ENCODE assay signal across 22 cellular contexts in genomic region chr18:10340821-10341220, GRCh38.
DNase-seq lines count a peak whose midpoint lies in the region; ATAC-seq and TF ChIP-seq lines count a peak whose summit lies in the region.
"Had no signal": no experiment of that assay in that cellular context is flagged by ENCODE, and none has a peak within 500 bp of the region (broad histone marks: within the 10 kb centered on the region; RNA-seq: fewer than 3 reads in every experiment).

No MANE protein-coding gene starts in this region.

- peak; percentile 18 for ATAC-seq in stimulated activated naive CD8-positive, alpha-beta T cell treated with anti-CD3 and anti-CD28 coated beads, Interleukin-15, amount 100 ng/mL, for 72 hours
- ATAC-seq in stimulated activated naive CD8-positive, alpha-beta T cell treated with anti-CD3 and anti-CD28 coated beads, Interleukin-15, Interleukin-2, amounts not matched to agents 100 U/mL and 50 U/mL, for 24 hours, result no peak
- ATAC-seq in stimulated activated effector memory CD8-positive, alpha-beta T cell treated with anti-CD3 and anti-CD28 coated beads, Interleukin-12 subunit alpha, Interleukin-12 subunit beta, amount 100 ng/mL, for 72 hours, result peak; percentile 12
- ATAC-seq in effector memory CD8-positive, alpha-beta T cell (replicated peaks), result no peak
- ATAC-seq: A549; CD8-positive, alpha-beta T cell; GM12878 had no signal

- H3K4me1 ChIP-seq in esophagus muscularis mucosa (no peaks in the 10 kb centered on the region), tibial nerve (peaks cover 0 to 20% (median 3%) of the 10 kb centered on the region in 4 donors)
- H3K4me1 ChIP-seq: A549, BE2C, Caco-2 had no signal

- H3K9me3 ChIP-seq in esophagus muscularis mucosa, result no peaks in the 10 kb centered on the region
- H3K9me3 ChIP-seq in tibial nerve, result no peaks in the 10 kb centered on the region
- H3K9me3 ChIP-seq: A549, BE2C, Caco-2 had no signal

- 98% methylated on average over 5 of the region's 5 CpGs for WGBS in esophagus muscularis mucosa
- WGBS in tibial nerve, 2 donors, result 84 to 91% methylated on average over 5 of the region's 5 CpGs

- no peaks in the 10 kb centered on the region for H3K27me3 Mint-ChIP-seq in stimulated activated naive CD8-positive, alpha-beta T cell treated with anti-CD3 and anti-CD28 coated beads, Interleukin-15, amount 100 ng/mL, for 72 hours
- peaks cover 6 to 9% of the 10 kb centered on the region in 2 donors for H3K27me3 Mint-ChIP-seq in effector memory CD8-positive, alpha-beta T cell
- H3K27me3 Mint-ChIP-seq: CD4-positive, alpha-beta T cell had no signal

- TF ChIP-seq EP300 in esophagus muscularis mucosa (IDR thresholded peaks at IDR 0.05) (no peak), tibial nerve (IDR thresholded peaks at IDR 0.05) (no peak)

- H3K4me3 ChIP-seq in Jurkat, Clone E6-1 (ENCODE audit: low read length), result peak overlapping the region; percentile 11
- H3K4me3 ChIP-seq in esophagus muscularis mucosa (no peak overlapping the region), tibial nerve (no peak overlapping the region)
- H3K4me3 ChIP-seq: A549; BLaER1 treated with 17β-estradiol and CSF1 and Interleukin-3, amounts not matched to agents 10 nM and 100 nM; GM12878 had no signal

- H3K4me1 Mint-ChIP-seq in stimulated activated naive CD8-positive, alpha-beta T cell treated with anti-CD3 and anti-CD28 coated beads, Interleukin-15, amount 100 ng/mL, for 72 hours, result no peaks in the 10 kb centered on the region
- H3K4me1 Mint-ChIP-seq in stimulated activated effector memory CD8-positive, alpha-beta T cell treated with anti-CD3 and anti-CD28 coated beads, Interleukin-12 subunit alpha, Interleukin-12 subunit beta, amount 100 ng/mL, for 72 hours, result no peaks in the 10 kb centered on the region
- no peaks in the 10 kb centered on the region for H3K4me1 Mint-ChIP-seq in effector memory CD8-positive, alpha-beta T cell (ENCODE audit: low read depth in 2 of 2)

- intact Hi-C loops in esophagus muscularis mucosa (cut with DNase I), result no loop called here

- H3K27me3 ChIP-seq in esophagus muscularis mucosa, result no peaks in the 10 kb centered on the region
- H3K27me3 ChIP-seq in tibial nerve, result no peaks in the 10 kb centered on the region
- H3K27me3 ChIP-seq: BLaER1 treated with 17β-estradiol and CSF1 and Interleukin-3, amounts not matched to agents 10 nM and 100 nM had no signal

- H3K9me3 Mint-ChIP-seq in stimulated activated naive CD8-positive, alpha-beta T cell treated with anti-CD3 and anti-CD28 coated beads, Interleukin-15, amount 100 ng/mL, for 72 hours, result peaks cover 0 to 4% of the 10 kb centered on the region in 2 donors
- H3K9me3 Mint-ChIP-seq in stimulated activated effector memory CD8-positive, alpha-beta T cell treated with anti-CD3 and anti-CD28 coated beads, Interleukin-12 subunit alpha, Interleukin-12 subunit beta, amount 100 ng/mL, for 72 hours, result no peaks in the 10 kb centered on the region
- peaks cover 0 to 2% of the 10 kb centered on the region in 2 donors for H3K9me3 Mint-ChIP-seq in effector memory CD8-positive, alpha-beta T cell
- H3K9me3 Mint-ChIP-seq: CD8-positive, alpha-beta T cell had no signal

- H3K4me3 Mint-ChIP-seq in stimulated activated naive CD8-positive, alpha-beta T cell treated with anti-CD3 and anti-CD28 coated beads, Interleukin-15, amount 100 ng/mL, for 72 hours, result no peak overlapping the region
- no peak overlapping the region for H3K4me3 Mint-ChIP-seq in stimulated activated effector memory CD8-positive, alpha-beta T cell treated with anti-CD3 and anti-CD28 coated beads, Interleukin-12 subunit alpha, Interleukin-12 subunit beta, amount 100 ng/mL, for 72 hours
- no peak overlapping the region for H3K4me3 Mint-ChIP-seq in effector memory CD8-positive, alpha-beta T cell
- H3K4me3 Mint-ChIP-seq: CD4-positive, alpha-beta T cell; CD8-positive, alpha-beta T cell had no signal

- H3K36me3 ChIP-seq in esophagus muscularis mucosa (no peaks in the 10 kb centered on the region), tibial nerve (no peaks in the 10 kb centered on the region)
- H3K36me3 ChIP-seq: BE2C; BLaER1 treated with 17β-estradiol and CSF1 and Interleukin-3, amounts not matched to agents 10 nM and 100 nM had no signal

- no peak overlapping the region for H3K27ac Mint-ChIP-seq in stimulated activated naive CD8-positive, alpha-beta T cell treated with anti-CD3 and anti-CD28 coated beads, Interleukin-15, amount 100 ng/mL, for 72 hours
- no peak overlapping the region for H3K27ac Mint-ChIP-seq in stimulated activated effector memory CD8-positive, alpha-beta T cell treated with anti-CD3 and anti-CD28 coated beads, Interleukin-12 subunit alpha, Interleukin-12 subunit beta, amount 100 ng/mL, for 72 hours
- H3K27ac Mint-ChIP-seq in effector memory CD8-positive, alpha-beta T cell, result no peak overlapping the region
- H3K27ac Mint-ChIP-seq: CD4-positive, alpha-beta T cell; CD8-positive, alpha-beta T cell had no signal

- TF ChIP-seq CTCF in esophagus muscularis mucosa (IDR thresholded peaks at IDR 0.05) (no peak), tibial nerve (IDR thresholded peaks at IDR 0.05) (no peak)

- TF ChIP-seq POLR2A in esophagus muscularis mucosa (IDR thresholded peaks at IDR 0.05; ENCODE audit: low read depth) (no peak), tibial nerve (IDR thresholded peaks at IDR 0.05) (no peak)

- H3K36me3 Mint-ChIP-seq in stimulated activated effector memory CD8-positive, alpha-beta T cell treated with anti-CD3 and anti-CD28 coated beads, Interleukin-12 subunit alpha, Interleukin-12 subunit beta, amount 100 ng/mL, for 72 hours, result no peaks in the 10 kb centered on the region
- H3K36me3 Mint-ChIP-seq in effector memory CD8-positive, alpha-beta T cell (ENCODE audit: insufficient read depth), result no peaks in the 10 kb centered on the region
- H3K36me3 Mint-ChIP-seq: CD8-positive, alpha-beta T cell had no signal

- H3K27ac ChIP-seq in esophagus muscularis mucosa (replicated peaks in 1 of 4) (no peak overlapping the region), tibial nerve (no peak overlapping the region)
- H3K27ac ChIP-seq: 22Rv1; A549; BLaER1 treated with 17β-estradiol and CSF1 and Interleukin-3, amounts not matched to agents 10 nM and 100 nM; C4-2B had no signal

- DNase-seq in stimulated activated naive CD8-positive, alpha-beta T cell treated with anti-CD3 and anti-CD28 coated beads, Interleukin-15, amount 100 ng/mL, for 72 hours, result no peak
- no peak for DNase-seq in stimulated activated naive CD8-positive, alpha-beta T cell treated with anti-CD3 and anti-CD28 coated beads, Interleukin-15, Interleukin-2, amounts not matched to agents 100 U/mL and 50 U/mL, for 24 hours
- peak; percentile 95 for DNase-seq in Jurkat, Clone E6-1 (ENCODE audit: low read depth, low spot score)
- peak; percentile 10 for DNase-seq in esophagus muscularis mucosa (ENCODE audit: extremely low spot score)
- DNase-seq in stimulated activated effector memory CD8-positive, alpha-beta T cell treated with anti-CD3 and anti-CD28 coated beads, Interleukin-12 subunit alpha, Interleukin-12 subunit beta, amount 100 ng/mL, for 72 hours (ENCODE audit: low spot score in 2 of 2), result no peak
- DNase-seq in activated CD4-positive, CD25-positive, alpha-beta regulatory T cell treated with anti-CD3 and anti-CD28 coated beads, Interleukin-2, amount 50 U/mL, for 72 hours, result no peak
- no peak for DNase-seq in effector memory CD8-positive, alpha-beta T cell
- no peak for DNase-seq in tibial nerve (ENCODE audit: low spot score in 2 of 2)
- DNase-seq: ACHN; BE2C; Caco-2; Calu3; CD4-positive, alpha-beta T cell; CD8-positive, alpha-beta T cell; DMS79 treated with DMSO at 0.1 percent for 48 hours; EL; GDM1 had no signal

Comparison
In these comparisons a context has a peak if more than half of its experiments do, and no peak if none do; other contexts are left out.
1. ATAC-seq: peak in stimulated activated naive CD8-positive, alpha-beta T cell treated with anti-CD3 and anti-CD28 coated beads, Interleukin-15, amount 100 ng/mL, for 72 hours (single experiment) and stimulated activated effector memory CD8-positive, alpha-beta T cell treated with anti-CD3 and anti-CD28 coated beads, Interleukin-12 subunit alpha, Interleukin-12 subunit beta, amount 100 ng/mL, for 72 hours (single experiment); none in stimulated activated naive CD8-positive, alpha-beta T cell treated with anti-CD3 and anti-CD28 coated beads, Interleukin-15, Interleukin-2, amounts not matched to agents 100 U/mL and 50 U/mL, for 24 hours (single experiment) and effector memory CD8-positive, alpha-beta T cell (single experiment).
2. DNase-seq: peak in Jurkat, Clone E6-1 (single experiment) and esophagus muscularis mucosa (single experiment); none in stimulated activated naive CD8-positive, alpha-beta T cell treated with anti-CD3 and anti-CD28 coated beads, Interleukin-15, amount 100 ng/mL, for 72 hours (0 of 2), stimulated activated naive CD8-positive, alpha-beta T cell treated with anti-CD3 and anti-CD28 coated beads, Interleukin-15, Interleukin-2, amounts not matched to agents 100 U/mL and 50 U/mL, for 24 hours (single experiment), stimulated activated effector memory CD8-positive, alpha-beta T cell treated with anti-CD3 and anti-CD28 coated beads, Interleukin-12 subunit alpha, Interleukin-12 subunit beta, amount 100 ng/mL, for 72 hours (0 of 2), activated CD4-positive, CD25-positive, alpha-beta regulatory T cell treated with anti-CD3 and anti-CD28 coated beads, Interleukin-2, amount 50 U/mL, for 72 hours (single experiment), effector memory CD8-positive, alpha-beta T cell (0 of 3) and tibial nerve (0 of 2).